In the genomic region with DNA sequence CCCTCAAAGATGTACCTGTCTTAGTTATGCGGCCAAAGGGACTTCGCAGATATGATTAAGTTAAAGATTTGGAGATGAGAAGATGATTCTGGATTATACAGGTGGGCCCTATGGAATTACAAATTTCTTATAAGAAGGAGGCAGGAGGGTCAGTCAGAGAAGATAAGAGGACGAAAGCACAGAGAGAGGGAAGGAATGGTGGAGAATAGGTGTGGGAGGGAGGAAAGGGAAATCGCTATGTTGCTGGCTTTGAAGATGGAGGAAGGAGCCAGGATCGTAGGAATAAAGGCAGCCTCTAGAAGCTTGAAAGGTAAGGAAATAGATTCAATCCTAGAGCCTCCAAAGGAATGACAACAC, we compare ENCODE assay signal across 10 cellular contexts. TPM values are rescaled to one million over a fixed set of nuclear protein-coding genes. Genes with fewer than 3 reads are reported as not detected.
DNase-seq lines count a peak whose midpoint lies in the region; ATAC-seq and TF ChIP-seq lines count a peak whose summit lies in the region.
"Had no signal": no experiment of that assay in that cellular context is flagged by ENCODE, and none has a peak within 500 bp of the region (broad histone marks: within the 10 kb centered on the region; RNA-seq: fewer than 3 reads in every experiment).

No MANE protein-coding gene starts in this region.

- H3K9ac ChIP-seq in MM.1S (ENCODE audit: low read length) = peak overlapping the region; percentile 99; the same call in 1 of the 2 replicates

- intact Hi-C loops in CD4-positive, alpha-beta T cell (cut with DNase I, micrococcal nuclease) = loop anchor here (2.0 to 10.0 kb wide), 4 partner anchors 286 to 1394 kb away; a partner anchor contains a TSS
- intact Hi-C loops in dorsolateral prefrontal cortex (cut with DNase I) (loop anchor here (5.0 to 10.0 kb wide), 3 partner anchors 251 to 281 kb away; no protein-coding TSS in a partner anchor), sciatic nerve (cut with DNase I) (no loop called here)

- peak overlapping the region; percentile 73; the same call in 1 of the 2 replicates for H2AFZ ChIP-seq in MM.1S (ENCODE audit: low read length)

- no peak for ATAC-seq in CD4-positive, alpha-beta T cell (ENCODE audit: poor library complexity)
- ATAC-seq in GM19455 (IDR thresholded peaks at IDR 0.05; ENCODE audit: unreplicated experiment) (no peak), sciatic nerve (no peak)

- peaks cover 24% of the 10 kb centered on the region for H3K4me1 ChIP-seq in MM.1S (ENCODE audit: low read length)

- H3K4me3 ChIP-seq in MM.1S (ENCODE audit: low read length) (peak overlapping the region; percentile 99), dorsolateral prefrontal cortex (peak overlapping the region in 50 of 59 donors; percentile 2 to 100 (median 95))

- POLR2A ChIA-PET in CD4-positive, alpha-beta T cell (lab: Charles Lee) = interaction anchor here (1.0 to 5.2 kb wide), 4 partner anchors 12 to 388 kb away, joined by 5 to 122 read pairs (median 106); a partner anchor contains a TSS

- no peaks in the 10 kb centered on the region for H3K9me3 Mint-ChIP-seq in CD4-positive, alpha-beta T cell
- H3K9me3 Mint-ChIP-seq in neural crest cell = no peaks in the 10 kb centered on the region

- peaks cover 42% of the 10 kb centered on the region for H3K36me3 Mint-ChIP-seq in CD4-positive, alpha-beta T cell (ENCODE audit: low read depth)
- H3K36me3 Mint-ChIP-seq in neural crest cell (ENCODE audit: low read depth) = peaks cover 18% of the 10 kb centered on the region

- peak overlapping the region; percentile 96 for H3K4me3 Mint-ChIP-seq in CD4-positive, alpha-beta T cell
- peak overlapping the region; percentile 81 for H3K4me3 Mint-ChIP-seq in neural crest cell

- H3K27ac ChIP-seq in CD4-positive, alpha-beta T cell (ENCODE audit: low read depth, low read length) = no peak overlapping the region
- H3K27ac ChIP-seq in MM.1S (ENCODE audit: low read length) (no peak overlapping the region), dorsolateral prefrontal cortex (peak overlapping the region in 49 of 59 donors; percentile 30 to 100 (median 99))

- H4K20me1 ChIP-seq in MM.1S (ENCODE audit: insufficient read depth, low read length) = no peaks in the 10 kb centered on the region; the same call in 1 of the 2 replicates

- H3K4me1 Mint-ChIP-seq in CD4-positive, alpha-beta T cell (ENCODE audit: low read depth) = peaks cover 55% of the 10 kb centered on the region
- peaks cover 47% of the 10 kb centered on the region for H3K4me1 Mint-ChIP-seq in neural crest cell

- H3F3A ChIP-seq in MM.1S (ENCODE audit: insufficient read depth, low read length) = peaks cover 13% of the 10 kb centered on the region

- H3K27ac Mint-ChIP-seq in CD4-positive, alpha-beta T cell = peak overlapping the region; percentile 95
- H3K27ac Mint-ChIP-seq in neural crest cell (ENCODE audit: unreplicated experiment) = no peak overlapping the region

- DNase-seq in CD4-positive, alpha-beta T cell = no peak
- no peak for DNase-seq in MM.1S
- no peak for DNase-seq in dorsolateral prefrontal cortex
- DNase-seq in neural crest cell (ENCODE audit: low read depth, low spot score) = no peak
- DNase-seq in middle frontal gyrus (ENCODE audit: extremely low spot score, low spot score) = no peak
- no peak for DNase-seq in NCI-H748 treated with DMSO at 0.1 percent for 48 hours (lab: John Stamatoyannopoulos, UW)
- DNase-seq in sciatic nerve (ENCODE audit: low spot score) = no peak
- DNase-seq: amygdala, NCI-H2171 treated with DMSO at 0.1 percent for 48 hours had no signal

- H3K4me2 ChIP-seq in MM.1S (ENCODE audit: low read depth, low read length) = peak overlapping the region; percentile 81

- peaks cover 37% of the 10 kb centered on the region for H3K79me2 ChIP-seq in MM.1S (ENCODE audit: low read length)

- no peaks in the 10 kb centered on the region; the same call in 1 of the 2 replicates for H3K36me3 ChIP-seq in MM.1S (replicated peaks; ENCODE audit: insufficient read depth, low read length)

- CTCF ChIA-PET in CD4-positive, alpha-beta T cell (lab: Charles Lee) = interaction anchor here (2.1 to 3.8 kb wide), 2 partner anchors 12 to 290 kb away, joined by 6 to 42 read pairs; a partner anchor contains a TSS

- H3K27me3 ChIP-seq in CD4-positive, alpha-beta T cell (ENCODE audit: control insufficient read depth, insufficient read depth, low read length) = no peaks in the 10 kb centered on the region
- H3K27me3 ChIP-seq in MM.1S (replicated peaks; ENCODE audit: insufficient read depth, low read length) = no peaks in the 10 kb centered on the region
- no peaks in the 10 kb centered on the region for H3K27me3 ChIP-seq in dorsolateral prefrontal cortex

- no peaks in the 10 kb centered on the region for H3K27me3 Mint-ChIP-seq in CD4-positive, alpha-beta T cell
- no peaks in the 10 kb centered on the region for H3K27me3 Mint-ChIP-seq in neural crest cell (ENCODE audit: low read depth)

- no peaks in the 10 kb centered on the region for H3K9me3 ChIP-seq in CD4-positive, alpha-beta T cell (ENCODE audit: control insufficient read depth, low read length)
- H3K9me3 ChIP-seq in MM.1S (replicated peaks; ENCODE audit: insufficient read depth, low read length) = no peaks in the 10 kb centered on the region

- H3K9me2 ChIP-seq in MM.1S (replicated peaks; ENCODE audit: insufficient read depth, low read length) = no peaks in the 10 kb centered on the region

- TF ChIP-seq CTCF in CD4-positive, alpha-beta T cell (IDR thresholded peaks at IDR 0.05) = no peak
- TF ChIP-seq CTCF in MM.1S (IDR thresholded peaks at IDR 0.05; ENCODE audit: low read length) (no peak), dorsolateral prefrontal cortex (IDR thresholded peaks at IDR 0.05 in 54 of 56, conservative IDR thresholded peaks at IDR 0.05 in 2 of 56; ENCODE audit: low read depth in 1 of 56, partially characterized antibody in 56 of 56) (no peak), neural crest cell (conservative IDR thresholded peaks at IDR 0.05) (no peak)

RNA-seq across cellular contexts. Expression of a gene that starts 1.2 kb away (rescaled TPM):
- total RNA-seq in CD4-positive, alpha-beta T cell = 100 to 1,000 TPM; 225 to 226 TPM
- total RNA-seq in dorsolateral prefrontal cortex (100 to 1,000 TPM; 121 to 538 (median 358) TPM), neural crest cell (57.4 and 57.7 TPM in 2 replicates), sciatic nerve (71.8 TPM)

RNA-seq across cellular contexts. Expression of a gene that starts 27.1 kb away (rescaled TPM):
- total RNA-seq in CD4-positive, alpha-beta T cell = 10 to 100 TPM; 35.9 to 37.7 TPM
- total RNA-seq in dorsolateral prefrontal cortex (100 to 1,000 TPM in 113 of 120 experiments, 10 to 100 TPM in 7; 69.8 to 228 (median 162) TPM), neural crest cell (55.0 and 55.6 TPM in 2 replicates), sciatic nerve (26.5 TPM)

Comparison
In these comparisons a context has a peak if more than half of its experiments do, and no peak if none do; other contexts are left out.
1. H3K27ac ChIP-seq: peak in dorsolateral prefrontal cortex (49 of 59); none in CD4-positive, alpha-beta T cell (single experiment) and MM.1S (single experiment).